15 cellular contexts compared by ENCODE assay signal in the genomic region with DNA sequence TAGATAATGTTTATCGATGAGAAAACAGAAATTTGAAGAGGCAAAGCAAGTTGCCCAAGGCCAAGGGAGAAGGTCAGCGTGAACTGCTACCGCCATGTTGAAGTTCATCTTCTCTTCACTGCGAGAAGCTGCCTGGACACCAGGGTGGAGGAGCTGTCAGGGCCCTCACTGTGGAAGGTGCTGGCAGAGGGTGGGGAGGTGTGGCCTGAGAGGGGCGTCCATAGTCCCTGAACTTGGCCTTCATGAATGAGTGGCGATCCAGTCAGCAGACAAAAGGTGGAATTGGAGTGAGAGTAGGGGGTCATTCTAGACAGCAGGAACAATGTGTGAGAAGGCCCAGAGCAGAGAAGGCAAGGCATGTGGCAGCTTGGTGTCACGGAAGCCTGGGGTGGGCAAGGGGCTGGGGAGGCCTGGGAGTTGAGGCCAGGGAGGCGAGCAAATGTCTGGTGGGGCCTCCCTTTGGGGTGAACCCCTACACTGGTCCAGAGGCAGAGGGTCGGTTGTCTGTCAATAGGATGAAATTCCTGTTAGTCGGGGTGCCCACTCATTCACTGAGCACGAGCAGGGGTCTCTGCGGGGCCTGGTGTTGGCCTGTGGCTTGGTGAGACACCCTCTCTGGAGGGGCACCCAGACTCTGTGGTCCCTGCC. TPM values are rescaled to one million over a fixed set of nuclear protein-coding genes. Genes with fewer than 3 reads are reported as not detected.
DNase-seq lines count a peak whose midpoint lies in the region; ATAC-seq and TF ChIP-seq lines count a peak whose summit lies in the region.
"Had no signal": no experiment of that assay in that cellular context is flagged by ENCODE, and none has a peak within 500 bp of the region (broad histone marks: within the 10 kb centered on the region; RNA-seq: fewer than 3 reads in every experiment).

No MANE protein-coding gene starts in this region.

- no peak overlapping the region for H2BK120ac ChIP-seq in IMR-90 (ENCODE audit: low read depth, low read length)

- H3K23ac ChIP-seq in IMR-90 (ENCODE audit: low read depth, low read length): no peak overlapping the region

- ATAC-seq in IMR-90 (ENCODE audit: low read depth): no peak
- ATAC-seq in stimulated activated naive B cell treated with anti-CD40 and anti-IgM and Interleukin-4, amounts not matched to agents 10 μg/mL and 1 μg/mL and 100 μg/mL, for 72 hours (replicated peaks): no peak
- ATAC-seq in HG03442 (IDR thresholded peaks at IDR 0.05; ENCODE audit: unreplicated experiment): no peak
- ATAC-seq: CD8-positive, alpha-beta T cell had no signal

- H3K27ac ChIP-seq in A673 (ENCODE audit: low read depth, low read length, poor library complexity, severe bottlenecking): peak overlapping the region; percentile 11
- no peak overlapping the region for H3K27ac ChIP-seq in IMR-90 (ENCODE audit: insufficient read depth, low read length)
- H3K27ac ChIP-seq: C4-2B had no signal

- 71% methylated on average over 5 of the region's 12 CpGs; no CpG with 5 or more reads in 1 of the 2 experiments for WGBS in IMR-90 (ENCODE audit: extremely low coverage in 2 of 2, insufficient read length in 1 of 2), 2 experiments

- H2AK9ac ChIP-seq in IMR-90 (replicated peaks; ENCODE audit: low read depth, low read length, poor library complexity): peak overlapping the region; percentile 47

- POLR2A ChIA-PET in A673 (lab: Charles Lee; ENCODE audit: low non-redundant PET): no interaction called here
- POLR2A ChIA-PET in IMR-90 (lab: Charles Lee; ENCODE audit: unreplicated experiment): no interaction called here

- H3K9ac ChIP-seq in IMR-90 (ENCODE audit: low read depth, low read length): no peak overlapping the region

- H2BK20ac ChIP-seq in IMR-90 (ENCODE audit: low read depth, low read length): no peak overlapping the region

- no peak for TF ChIP-seq CTCF in A673 (conservative IDR thresholded peaks at IDR 0.05; ENCODE audit: low read depth, low read length)
- no peak for TF ChIP-seq CTCF in IMR-90 (conservative IDR thresholded peaks at IDR 0.05; ENCODE audit: low read depth, low read length)
- no peak for TF ChIP-seq CTCF in GM20000 (IDR thresholded peaks at IDR 0.05; ENCODE audit: extremely low read depth, missing control alignments)

- H3K36me3 Mint-ChIP-seq in stimulated activated naive B cell treated with anti-CD40 and anti-IgM and Interleukin-4, amounts not matched to agents 10 μg/mL and 1 μg/mL and 100 μg/mL, for 72 hours: no peaks in the 10 kb centered on the region
- H3K36me3 Mint-ChIP-seq: CD8-positive, alpha-beta T cell had no signal

- CTCF ChIA-PET in A673 (lab: Charles Lee) (no interaction called here), IMR-90 (lab: Yijun Ruan, JAX) (no interaction called here)

- H3K4me1 ChIP-seq in A673 (ENCODE audit: insufficient read depth, low read length, poor library complexity, severe bottlenecking) (peaks cover 36% of the 10 kb centered on the region), IMR-90 (ENCODE audit: control insufficient read depth, insufficient read depth, low read length) (no peaks in the 10 kb centered on the region)
- H3K4me1 ChIP-seq: BE2C had no signal

- no peak overlapping the region for H4K91ac ChIP-seq in IMR-90 (ENCODE audit: insufficient read depth, low read depth, low read length)

- no peak overlapping the region for H3K4me3 ChIP-seq in A673 (ENCODE audit: low read depth, low read length, poor library complexity, severe bottlenecking)
- no peak overlapping the region for H3K4me3 ChIP-seq in IMR-90 (ENCODE audit: insufficient read depth, low read depth, low read length)

- H3K36me3 ChIP-seq in A673 (ENCODE audit: insufficient read depth, low read length, poor library complexity, severe bottlenecking): no peaks in the 10 kb centered on the region
- H3K36me3 ChIP-seq in IMR-90 (ENCODE audit: control insufficient read depth, insufficient read depth, low read length): no peaks in the 10 kb centered on the region
- H3K36me3 ChIP-seq: BE2C had no signal

- no peaks in the 10 kb centered on the region for H3K9me3 Mint-ChIP-seq in stimulated activated naive B cell treated with anti-CD40 and anti-IgM and Interleukin-4, amounts not matched to agents 10 μg/mL and 1 μg/mL and 100 μg/mL, for 72 hours
- H3K9me3 Mint-ChIP-seq: CD8-positive, alpha-beta T cell had no signal

- H3K79me1 ChIP-seq in IMR-90 (ENCODE audit: low read depth in 1 of 2, low read length in 2 of 2): no peaks in the 10 kb centered on the region

- no peaks in the 10 kb centered on the region for H3K9me3 ChIP-seq in A673 (ENCODE audit: low read depth, low read length, poor library complexity, severe bottlenecking)
- no peaks in the 10 kb centered on the region for H3K9me3 ChIP-seq in IMR-90 (ENCODE audit: control insufficient read depth, insufficient read depth, low read length)
- H3K9me3 ChIP-seq: BE2C had no signal

- H4K20me1 ChIP-seq in IMR-90 (ENCODE audit: insufficient read depth, low read length): no peaks in the 10 kb centered on the region

- H2BK15ac ChIP-seq in IMR-90 (ENCODE audit: low read depth, low read length): no peak overlapping the region

- H3K4me1 Mint-ChIP-seq in stimulated activated naive B cell treated with anti-CD40 and anti-IgM and Interleukin-4, amounts not matched to agents 10 μg/mL and 1 μg/mL and 100 μg/mL, for 72 hours: peaks cover 10 to 16% of the 10 kb centered on the region in 2 donors

- peaks cover 18 to 26% of the 10 kb centered on the region in 2 donors for H3K27me3 Mint-ChIP-seq in stimulated activated naive B cell treated with anti-CD40 and anti-IgM and Interleukin-4, amounts not matched to agents 10 μg/mL and 1 μg/mL and 100 μg/mL, for 72 hours

- no peak overlapping the region; a peak in 1 of 4 replicates for H4K8ac ChIP-seq in IMR-90 (ENCODE audit: low read depth in 2 of 2, low read length in 2 of 2)

- no peak overlapping the region for H2BK5ac ChIP-seq in IMR-90 (ENCODE audit: low read depth, low read length, poor library complexity, severe bottlenecking)

- in situ Hi-C loops in IMR-90 (cut with MboI; ENCODE audit: low sequenced_read_pairs): no loop called here

- H3K18ac ChIP-seq in IMR-90 (ENCODE audit: low read depth, low read length): no peak overlapping the region

- no peaks in the 10 kb centered on the region for H3K27me3 ChIP-seq in A673 (replicated peaks; ENCODE audit: insufficient read depth, low read depth, low read length, poor library complexity)
- H3K27me3 ChIP-seq in IMR-90 (ENCODE audit: control insufficient read depth, insufficient read depth, low read length): peaks cover 2% of the 10 kb centered on the region; the same call in 1 of the 2 replicates
- H3K27me3 ChIP-seq: BE2C had no signal

- H4K5ac ChIP-seq in IMR-90 (ENCODE audit: low read depth, low read length): no peak overlapping the region

- intact Hi-C loops in A673 (cut with micrococcal nuclease; ENCODE audit: unreplicated experiment) (no loop called here), IMR-90 (cut with micrococcal nuclease) (no loop called here)

- H3K27ac Mint-ChIP-seq in stimulated activated naive B cell treated with anti-CD40 and anti-IgM and Interleukin-4, amounts not matched to agents 10 μg/mL and 1 μg/mL and 100 μg/mL, for 72 hours: peak overlapping the region; percentile 59
- H3K27ac Mint-ChIP-seq: CD8-positive, alpha-beta T cell; H9 had no signal

- dilution Hi-C loops in IMR-90 (cut with HindIII; ENCODE audit: low sequenced_read_pairs, unreplicated experiment): no loop called here

- no peak for TF ChIP-seq POLR2A in IMR-90 (IDR thresholded peaks at IDR 0.05; ENCODE audit: low read depth, low read length)

- H3K4ac ChIP-seq in IMR-90 (ENCODE audit: low read depth, low read length): no peak overlapping the region

- no peak for TF ChIP-seq RAD21 in IMR-90 (IDR thresholded peaks at IDR 0.05; ENCODE audit: low read length)

- no peak overlapping the region for H3K4me3 Mint-ChIP-seq in stimulated activated naive B cell treated with anti-CD40 and anti-IgM and Interleukin-4, amounts not matched to agents 10 μg/mL and 1 μg/mL and 100 μg/mL, for 72 hours
- H3K4me3 Mint-ChIP-seq: CD8-positive, alpha-beta T cell; H9 had no signal

- H3K9me1 ChIP-seq in IMR-90 (ENCODE audit: insufficient read depth, low read length): peaks cover 3% of the 10 kb centered on the region; the same call in 1 of the 2 replicates

- BruUV-seq in A673 (replicated peaks; lab: Mats Ljungman, UMichigan) (no TSS peak), IMR-90 (replicated peaks; lab: Mats Ljungman, UMichigan) (no TSS peak)

- no peak overlapping the region for H3K4me2 ChIP-seq in IMR-90 (ENCODE audit: low read depth, low read length)

- H3K14ac ChIP-seq in IMR-90 (replicated peaks; ENCODE audit: low read depth, low read length): no peak overlapping the region

- no peak for DNase-seq in A673 (ENCODE audit: low spot score)
- no peak for DNase-seq in IMR-90
- peak; percentile 37 for DNase-seq in islet precursor cell
- no peak for DNase-seq in stimulated activated naive B cell treated with anti-CD40 and anti-IgM and Interleukin-4, amounts not matched to agents 10 μg/mL and 1 μg/mL and 100 μg/mL, for 72 hours
- DNase-seq in GM20000 (ENCODE audit: low spot score): no peak
- DNase-seq in stimulated activated CD4-positive, alpha-beta T cell treated with anti-CD3 and anti-CD28 coated beads, Interleukin-4, amount 100 ng/mL, for 24 hours: no peak
- DNase-seq: BE2C; CD8-positive, alpha-beta T cell; COR-L47; DMS153; DMS79 treated with DMSO at 0.1 percent for 48 hours; GOT3; H9 had no signal

- H3K56ac ChIP-seq in IMR-90 (ENCODE audit: extremely low read depth, insufficient read depth, low read length): no peak overlapping the region

- no peak overlapping the region for H2AFZ ChIP-seq in IMR-90 (replicated peaks; ENCODE audit: low read length, poor library complexity)

- H2AK5ac ChIP-seq in IMR-90 (ENCODE audit: low read depth, low read length): no peak overlapping the region; the same call in 1 of the 2 replicates

TF ChIP-seq in IMR-90, 13 proteins besides CTCF, POLR2A, EP300 and RAD21 (continues in another document):
- TF ChIP-seq BHLHE40 (IDR thresholded peaks at IDR 0.05; ENCODE audit: low read depth, low read length): no peak
- no peak for TF ChIP-seq MXI1 (IDR thresholded peaks at IDR 0.05; ENCODE audit: borderline replicate concordance, low read depth, low read length)
- no peak for TF ChIP-seq MAFK (IDR thresholded peaks at IDR 0.05; ENCODE audit: low read depth, low read length)
- no peak for TF ChIP-seq FOS (IDR thresholded peaks at IDR 0.05; ENCODE audit: low read depth, low read length)
- no peak for TF ChIP-seq USF2 (IDR thresholded peaks at IDR 0.05; ENCODE audit: low read depth, low read length)
- TF ChIP-seq NFE2L2 (IDR thresholded peaks at IDR 0.05; ENCODE audit: low read depth, low read length): no peak

RNA-seq across cellular contexts. Expression of gene KCNF1, which starts 33.3 kb away (rescaled TPM):
- total RNA-seq in A673 (2021) (0.32 and 0.70 TPM in 2 replicates), IMR-90 (2012; rRNA removed) (0.54 and 0.56 TPM in 2 replicates)
- polyA plus RNA-seq in IMR-90 (2012; rRNA removed): 1.4 TPM in 2 replicates
- 0.61 and 2.1 TPM in 2 replicates for polyA plus RNA-seq in IMR-90 (2012; cell fraction: cytosol; rRNA removed)
- polyA plus RNA-seq in IMR-90 (2012; cell fraction: nucleus; rRNA removed; ENCODE audit: low replicate concordance): 0.88 and 2.2 TPM in 2 replicates
- total RNA-seq: CD8-positive, alpha-beta T cell had no signal
